Comparison of ENCODE assay signal across 10 cellular contexts in the genomic region with DNA sequence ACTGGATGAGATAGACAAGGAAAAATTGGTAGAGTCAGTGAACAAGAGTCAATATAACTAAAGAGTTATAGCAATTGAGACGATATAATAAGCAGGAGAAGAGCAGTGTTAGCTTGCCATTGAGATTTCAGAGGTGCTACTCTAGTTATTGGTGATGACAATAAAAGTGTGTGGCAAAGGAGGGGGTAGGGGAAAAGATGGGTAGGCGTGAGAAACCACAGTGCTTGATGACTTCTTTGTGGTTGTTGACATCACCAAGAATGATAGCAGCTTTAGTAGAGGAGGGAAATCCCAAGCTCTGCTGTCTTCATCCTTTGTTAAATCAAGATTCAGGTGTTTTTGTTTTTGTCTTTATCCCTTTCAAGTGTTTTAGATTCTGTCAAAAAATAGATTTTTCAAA.
DNase-seq lines count a peak whose midpoint lies in the region; ATAC-seq, FAIRE-seq and TF ChIP-seq lines count a peak whose summit lies in the region.
"Had no signal": no experiment of that assay in that cellular context is flagged by ENCODE, and none has a peak within 500 bp of the region (broad histone marks: within the 10 kb centered on the region; RNA-seq: fewer than 3 reads in every experiment).

No MANE protein-coding gene starts in this region.

- FAIRE-seq in RCC 7860 (lab: Jason Lieb, UNC): no peak
- FAIRE-seq in GM12878 (lab: Jason Lieb, UNC): no peak
- FAIRE-seq: A549 had no signal

- H3K27ac ChIP-seq in GM12878 (ENCODE audit: control insufficient read depth, insufficient read depth) (no peak overlapping the region), caudate nucleus (ENCODE audit: low read depth, low read length) (no peak overlapping the region)
- H3K27ac ChIP-seq: A549, SJSA1 had no signal

- CTCF ChIA-PET in GM12878 (lab: Yijun Ruan, JAX): interaction anchor here (1.6 kb wide), 1 partner anchor 182 kb away, joined by 4 read pairs; no protein-coding TSS in a partner anchor

- H3K79me2 ChIP-seq in GM12878 (ENCODE audit: control insufficient read depth, insufficient read depth, low read length): no peaks in the 10 kb centered on the region

- POLR2A ChIA-PET in GM12878 (lab: Charles Lee): no interaction called here

- H3K36me3 ChIP-seq in GM12878 (ENCODE audit: control insufficient read depth in 2 of 2, insufficient read depth in 2 of 2, low read length in 1 of 2): no peaks in the 10 kb centered on the region
- H3K36me3 ChIP-seq: SJSA1 had no signal

- no peaks in the 10 kb centered on the region for H3K4me1 ChIP-seq in GM12878 (ENCODE audit: control insufficient read depth, insufficient read depth, low read length)
- H3K4me1 ChIP-seq: A549, SJSA1 had no signal

- no peak for TF ChIP-seq RAD21 in GM12878 (IDR thresholded peaks at IDR 0.05; ENCODE audit: insufficient read depth, low read depth, low read length)

- no peaks in the 10 kb centered on the region for H3K27me3 Mint-ChIP-seq in stimulated activated memory B cell treated with anti-CD40 and anti-IgM and Interleukin-4, amounts not matched to agents 10 μg/mL and 1 μg/mL and 100 μg/mL, for 72 hours

- H3K9me3 Mint-ChIP-seq in stimulated activated memory B cell treated with anti-CD40 and anti-IgM and Interleukin-4, amounts not matched to agents 10 μg/mL and 1 μg/mL and 100 μg/mL, for 72 hours: no peaks in the 10 kb centered on the region

- intact Hi-C loops in GM12878 (cut with micrococcal nuclease; ENCODE audit: unreplicated experiment): no loop called here

- H3K27me3 ChIP-seq in GM12878 (replicated peaks in 1 of 2; ENCODE audit: control insufficient read depth in 2 of 2, insufficient read depth in 2 of 2, low read length in 1 of 2): no peaks in the 10 kb centered on the region
- H3K27me3 ChIP-seq: SJSA1 had no signal

- H3K4me3 ChIP-seq in GM12878: no peak overlapping the region
- H3K4me3 ChIP-seq: A549, SJSA1 had no signal

- H3K4me3 Mint-ChIP-seq in stimulated activated memory B cell treated with anti-CD40 and anti-IgM and Interleukin-4, amounts not matched to agents 10 μg/mL and 1 μg/mL and 100 μg/mL, for 72 hours: no peak overlapping the region

- peak in 1 of 2 experiments; percentile 84; a peak in 3 of 4 replicates for TF ChIP-seq EP300 in GM12878 (IDR thresholded peaks at IDR 0.05; ENCODE audit: borderline replicate concordance in 1 of 2, control insufficient read depth in 1 of 2, low read depth in 2 of 2, low read length in 2 of 2)

- H3K36me3 Mint-ChIP-seq in stimulated activated memory B cell treated with anti-CD40 and anti-IgM and Interleukin-4, amounts not matched to agents 10 μg/mL and 1 μg/mL and 100 μg/mL, for 72 hours: no peaks in the 10 kb centered on the region

- H2AFZ ChIP-seq in GM12878 (ENCODE audit: control insufficient read depth, low read depth, low read length): no peak overlapping the region

- DNase-seq in activated T-cell treated with anti-CD3 and anti-CD28 coated beads for 1 hour (ENCODE audit: low read depth) (peak; percentile 14), RCC 7860 (ENCODE audit: low spot score) (peak; percentile 9), GM12878 (ENCODE audit: low read depth, low spot score) (peak; percentile 45), DMS 273 treated with DMSO at 0.1 percent for 48 hours (lab: John Stamatoyannopoulos, UW) (no peak), caudate nucleus (lab: John Stamatoyannopoulos, UW) (no peak), NCI-H1436 treated with DMSO at 0.1 percent for 48 hours (lab: John Stamatoyannopoulos, UW) (no peak)
- no peak for DNase-seq in activated T-cell treated with anti-CD3 and anti-CD28 coated beads, Interleukin-2, amount 50 U/mL, for 1 hour

- peak; percentile 99 for ATAC-seq in GM12878
- ATAC-seq in stimulated activated memory B cell treated with anti-CD40 and anti-IgM and Interleukin-4, amounts not matched to agents 10 μg/mL and 1 μg/mL and 100 μg/mL, for 72 hours: peak; percentile 99
- ATAC-seq: A549 had no signal

- peaks cover 17% of the 10 kb centered on the region for H3K4me1 Mint-ChIP-seq in stimulated activated memory B cell treated with anti-CD40 and anti-IgM and Interleukin-4, amounts not matched to agents 10 μg/mL and 1 μg/mL and 100 μg/mL, for 72 hours

- H3K27ac Mint-ChIP-seq in stimulated activated memory B cell treated with anti-CD40 and anti-IgM and Interleukin-4, amounts not matched to agents 10 μg/mL and 1 μg/mL and 100 μg/mL, for 72 hours: no peak overlapping the region

- TF ChIP-seq POLR2A in GM12878 (IDR thresholded peaks at IDR 0.05; ENCODE audit: low read depth, low read length): no peak

- 0% methylated on average over 2 of the region's 2 CpGs for WGBS in GM12878 (ENCODE audit: insufficient coverage, insufficient replicate concordance, low lambda C conversion rate, missing lambda C conversion rate)

- no peaks in the 10 kb centered on the region for H4K20me1 ChIP-seq in GM12878 (ENCODE audit: control insufficient read depth, insufficient read depth)

- H3K9ac ChIP-seq in GM12878 (ENCODE audit: control insufficient read depth, insufficient read depth, low read length): no peak overlapping the region

- no peaks in the 10 kb centered on the region; the same call in 2 of the 3 replicates for H3K9me3 ChIP-seq in GM12878 (replicated peaks; ENCODE audit: control insufficient read depth, insufficient read depth, low read length)
- H3K9me3 ChIP-seq: A549, SJSA1 had no signal

- in situ Hi-C loops in GM12878 (cut with MboI): no loop called here

- SMC1A ChIA-PET in GM12878 (lab: Charles Lee; ENCODE audit: uncharacterized antibody, unreplicated experiment): interaction anchor here (1.2 to 1.3 kb wide), 2 partner anchors 11 to 516 kb away, joined by 3 read pairs; no protein-coding TSS in a partner anchor

- no peak for TF ChIP-seq CTCF in GM12878 (IDR thresholded peaks at IDR 0.05 in 2 of 3, conservative IDR thresholded peaks at IDR 0.05 in 1 of 3; ENCODE audit: control insufficient read depth in 2 of 3, extremely low read depth in 1 of 3, insufficient read depth in 1 of 3, low read depth in 3 of 3, low read length in 3 of 3)

- no TSS peak for BruUV-seq in GM12878 (replicated peaks; lab: Mats Ljungman, UMichigan)

- RAD21 ChIA-PET in GM12878 (lab: Charles Lee; ENCODE audit: unreplicated experiment): interaction anchor here (1.1 to 1.6 kb wide), 4 partner anchors 14 to 109 kb away, joined by 3 to 5 read pairs (median 3); no protein-coding TSS in a partner anchor

- no peak overlapping the region; the same call in 1 of the 2 replicates for H3K4me2 ChIP-seq in GM12878 (ENCODE audit: control insufficient read depth, insufficient read depth)
- H3K4me2 ChIP-seq: A549 had no signal

TF ChIP-seq in GM12878, 131 proteins besides CTCF, POLR2A, EP300 and RAD21 (continues in another document):
- TF ChIP-seq, protein P1, sequence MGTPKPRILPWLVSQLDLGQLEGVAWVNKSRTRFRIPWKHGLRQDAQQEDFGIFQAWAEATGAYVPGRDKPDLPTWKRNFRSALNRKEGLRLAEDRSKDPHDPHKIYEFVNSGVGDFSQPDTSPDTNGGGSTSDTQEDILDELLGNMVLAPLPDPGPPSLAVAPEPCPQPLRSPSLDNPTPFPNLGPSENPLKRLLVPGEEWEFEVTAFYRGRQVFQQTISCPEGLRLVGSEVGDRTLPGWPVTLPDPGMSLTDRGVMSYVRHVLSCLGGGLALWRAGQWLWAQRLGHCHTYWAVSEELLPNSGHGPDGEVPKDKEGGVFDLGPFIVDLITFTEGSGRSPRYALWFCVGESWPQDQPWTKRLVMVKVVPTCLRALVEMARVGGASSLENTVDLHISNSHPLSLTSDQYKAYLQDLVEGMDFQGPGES (IDR thresholded peaks at IDR 0.05): no peak
- TF ChIP-seq, protein P2, sequence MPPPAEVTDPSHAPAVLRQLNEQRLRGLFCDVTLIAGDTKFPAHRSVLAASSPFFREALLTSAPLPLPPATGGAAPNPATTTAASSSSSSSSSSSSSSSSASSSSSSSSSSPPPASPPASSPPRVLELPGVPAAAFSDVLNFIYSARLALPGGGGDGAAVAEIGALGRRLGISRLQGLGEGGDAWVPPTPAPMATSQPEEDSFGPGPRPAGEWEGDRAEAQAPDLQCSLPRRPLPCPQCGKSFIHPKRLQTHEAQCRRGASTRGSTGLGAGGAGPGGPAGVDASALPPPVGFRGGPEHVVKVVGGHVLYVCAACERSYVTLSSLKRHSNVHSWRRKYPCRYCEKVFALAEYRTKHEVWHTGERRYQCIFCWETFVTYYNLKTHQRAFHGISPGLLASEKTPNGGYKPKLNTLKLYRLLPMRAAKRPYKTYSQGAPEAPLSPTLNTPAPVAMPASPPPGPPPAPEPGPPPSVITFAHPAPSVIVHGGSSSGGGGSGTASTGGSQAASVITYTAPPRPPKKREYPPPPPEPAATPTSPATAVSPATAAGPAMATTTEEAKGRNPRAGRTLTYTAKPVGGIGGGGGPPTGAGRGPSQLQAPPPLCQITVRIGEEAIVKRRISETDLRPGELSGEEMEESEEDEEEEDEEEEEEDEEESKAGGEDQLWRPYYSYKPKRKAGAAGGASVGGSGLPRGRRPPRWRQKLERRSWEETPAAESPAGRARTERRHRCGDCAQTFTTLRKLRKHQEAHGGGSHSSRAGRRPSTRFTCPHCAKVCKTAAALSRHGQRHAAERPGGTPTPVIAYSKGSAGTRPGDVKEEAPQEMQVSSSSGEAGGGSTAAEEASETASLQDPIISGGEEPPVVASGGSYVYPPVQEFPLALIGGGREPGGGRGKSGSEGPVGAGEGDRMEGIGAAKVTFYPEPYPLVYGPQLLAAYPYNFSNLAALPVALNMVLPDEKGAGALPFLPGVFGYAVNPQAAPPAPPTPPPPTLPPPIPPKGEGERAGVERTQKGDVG (CRISPR knock-in tag; IDR thresholded peaks at IDR 0.05): no peak
- TF ChIP-seq ATF7 (IDR thresholded peaks at IDR 0.05; ENCODE audit: low read depth) (peak; percentile 97), TBL1XR1 (IDR thresholded peaks at IDR 0.05; ENCODE audit: low read depth, low read length) (no peak), SMAD5 (IDR thresholded peaks at IDR 0.05; ENCODE audit: low read depth) (no peak)

Comparison
In these comparisons a context has a peak if more than half of its experiments do, and no peak if none do; other contexts are left out.
1. DNase-seq: peak in activated T-cell treated with anti-CD3 and anti-CD28 coated beads for 1 hour (single experiment), RCC 7860 (single experiment) and GM12878 (single experiment); none in activated T-cell treated with anti-CD3 and anti-CD28 coated beads, Interleukin-2, amount 50 U/mL, for 1 hour (single experiment), DMS 273 treated with DMSO at 0.1 percent for 48 hours (single experiment), caudate nucleus (0 of 61) and NCI-H1436 treated with DMSO at 0.1 percent for 48 hours (single experiment).